ENCODE assay signal across 24 cellular contexts in the genomic region with DNA sequence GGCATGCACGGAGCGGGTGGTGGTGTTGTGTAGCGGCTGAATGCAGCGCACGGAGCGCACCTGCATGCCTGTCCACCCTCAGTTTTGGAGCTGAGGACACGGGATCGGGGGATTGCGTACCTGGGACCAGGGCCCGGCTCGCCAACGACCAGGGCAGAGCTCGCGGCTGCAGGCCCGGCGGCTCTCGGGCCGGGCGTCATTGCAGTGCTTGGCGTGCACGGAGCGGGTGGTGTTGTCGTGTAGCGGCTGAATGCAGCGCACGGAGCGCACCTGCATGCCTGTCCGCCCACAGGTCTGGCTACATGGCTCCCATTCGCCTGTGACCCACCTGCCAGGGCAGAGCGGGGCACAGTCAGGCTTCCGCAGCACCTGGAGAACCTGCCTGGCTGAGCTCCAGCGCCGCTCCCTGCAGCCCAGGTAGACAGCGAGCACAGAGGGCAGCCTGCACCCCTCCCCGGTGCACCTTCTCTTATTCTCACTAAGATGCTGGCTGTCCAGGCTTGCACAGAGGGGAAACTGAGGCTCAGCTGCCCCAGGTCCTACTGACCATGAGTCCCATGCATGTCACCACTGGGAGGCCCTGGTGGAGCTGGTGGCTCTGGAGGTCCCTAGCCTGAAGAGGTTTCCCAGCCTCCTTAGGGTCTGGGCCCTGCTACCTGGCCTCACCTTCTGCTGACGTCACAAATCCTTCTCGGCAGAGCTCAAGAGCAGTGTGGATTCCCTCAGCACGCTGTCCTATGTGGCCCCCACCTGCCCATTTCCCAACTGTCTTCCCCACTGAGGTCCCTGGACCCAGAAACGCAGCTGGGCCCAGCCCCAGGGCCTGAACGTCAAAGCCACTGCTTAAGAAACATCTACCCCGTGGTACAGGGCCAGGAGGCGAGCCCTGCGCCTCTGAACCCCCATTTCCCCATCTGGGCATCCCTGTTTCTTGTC.
"Had no signal": no experiment of that assay in that cellular context is flagged by ENCODE, and none has a peak within 500 bp of the region (broad histone marks: within the 10 kb centered on the region; RNA-seq: fewer than 3 reads in every experiment).

No MANE protein-coding gene starts in this region.

- H3K27ac ChIP-seq: epithelial cell of prostate, neutrophil, skin epidermis, transverse colon had no signal

- H3K27me3 ChIP-seq: neutrophil, transverse colon had no signal

- H3K4me3 ChIP-seq: mucosa of descending colon, skin epidermis, transverse colon had no signal

- H3K36me3 ChIP-seq: neutrophil, transverse colon had no signal

- ATAC-seq: activated naive CD8-positive, alpha-beta T cell treated with anti-CD3 and anti-CD28 coated beads, Interleukin-2, amount 50 U/mL, for 24 hours; activated T-cell treated with anti-CD3 and anti-CD28 coated beads, Interleukin-2, amount 50 U/mL, for 72 hours; effector memory CD8-positive, alpha-beta T cell; left cardiac atrium; mucosa of descending colon; naive thymus-derived CD4-positive, alpha-beta T cell; right cardiac atrium; T-cell had no signal

- DNase-seq: activated CD4-positive, alpha-beta T cell treated with anti-CD3 and anti-CD28 coated beads, Interleukin-2, amount 50 U/mL, for 1 hour; activated naive CD4-positive, alpha-beta T cell treated with anti-CD3 and anti-CD28 coated beads for 36 hours; activated naive CD8-positive, alpha-beta T cell treated with anti-CD3 and anti-CD28 coated beads, Interleukin-2, amount 50 U/mL, for 24 hours; activated T-cell treated with anti-CD3 and anti-CD28 coated beads, Interleukin-2, amount 50 U/mL, for 72 hours; cerebellar nuclear complex; dermis blood vessel endothelial cell; effector memory CD8-positive, alpha-beta T cell; foreskin melanocyte; immature natural killer cell; left cardiac atrium; mammary epithelial cell; right cardiac atrium; SK-N-SH; stimulated activated CD4-positive, alpha-beta T cell treated with anti-CD3 and anti-CD28 coated beads, Interleukin-4, amount 100 ng/mL, for 24 hours; stimulated activated naive CD4-positive, alpha-beta T cell; substantia nigra; T-cell; T-helper 9 cell; transverse colon had no signal

- H3K4me1 ChIP-seq: transverse colon had no signal

- H3K9me3 ChIP-seq: SK-N-SH, transverse colon had no signal
